In the genomic region with DNA sequence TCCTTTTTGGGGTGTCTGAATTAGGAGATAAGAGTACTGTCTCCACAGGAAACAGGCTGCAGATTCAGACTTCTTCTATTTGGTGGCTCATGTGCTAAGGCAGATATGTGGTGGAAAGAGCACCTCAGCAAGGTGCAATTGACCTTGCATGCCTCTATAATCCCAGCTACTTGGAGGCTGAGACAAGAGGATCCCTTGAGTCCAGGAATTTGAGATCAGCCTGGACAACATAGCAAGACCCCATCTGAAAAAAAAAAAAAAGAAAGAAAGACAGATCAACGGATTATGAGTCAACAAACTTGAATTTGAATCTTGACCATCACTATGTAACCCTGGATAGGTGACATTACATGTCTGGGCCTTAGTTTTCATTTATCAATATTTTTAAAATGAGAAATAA, we compare ENCODE assay signal across 7 cellular contexts.
"Had no signal": no experiment of that assay in that cellular context is flagged by ENCODE, and none has a peak within 500 bp of the region (broad histone marks: within the 10 kb centered on the region; RNA-seq: fewer than 3 reads in every experiment).

No MANE protein-coding gene starts in this region.

- FAIRE-seq: HTR-8/SVneo had no signal

- H3K9ac ChIP-seq: KMS-11 had no signal

- H3K4me1 Mint-ChIP-seq: IgD-negative memory B cell had no signal

- DNase-seq: IMR-90, KBM-7, KG1 had no signal

- H3K36me3 Mint-ChIP-seq: IgD-negative memory B cell had no signal

- H3K27ac ChIP-seq: HL-60, KMS-11 had no signal

- H3K4me2 ChIP-seq: KMS-11 had no signal

- H3K27ac Mint-ChIP-seq: IgD-negative memory B cell had no signal

- H3K9me3 Mint-ChIP-seq: IgD-negative memory B cell had no signal

- H3K4me3 Mint-ChIP-seq: IgD-negative memory B cell had no signal
